11 cellular contexts compared by ENCODE assay signal in genomic region chr4:114108869-114109268, GRCh38.
DNase-seq lines count a peak whose midpoint lies in the region; ATAC-seq and TF ChIP-seq lines count a peak whose summit lies in the region.
"Had no signal": no experiment of that assay in that cellular context is flagged by ENCODE, and none has a peak within 500 bp of the region (broad histone marks: within the 10 kb centered on the region; RNA-seq: fewer than 3 reads in every experiment).

No MANE protein-coding gene starts in this region.

- H3K4me1 Mint-ChIP-seq in glutamatergic neuron (ENCODE audit: low read depth, unreplicated experiment) = peaks cover 29% of the 10 kb centered on the region

- H3K27me3 Mint-ChIP-seq in glutamatergic neuron (ENCODE audit: unreplicated experiment) = peaks cover 8% of the 10 kb centered on the region
- H3K27me3 Mint-ChIP-seq: stimulated activated naive CD8-positive, alpha-beta T cell treated with anti-CD3 and anti-CD28 coated beads, Interleukin-15, Interleukin-2, amounts not matched to agents 100 ng/mL and 50 ng/mL, for 24 hours had no signal

- DNase-seq in DMS53 (lab: John Stamatoyannopoulos, UW) = peak; percentile 81
- peak; percentile 30 for DNase-seq in SK-MEL-5 (ENCODE audit: low read depth, low spot score)
- DNase-seq in glutamatergic neuron = peak; percentile 53
- no peak for DNase-seq in DMS79 treated with DMSO at 0.1 percent for 48 hours (lab: John Stamatoyannopoulos, UW)
- DNase-seq: lower lobe of right lung, NCI-H187 had no signal

- ATAC-seq in HG03354 (IDR thresholded peaks at IDR 0.05; ENCODE audit: poor library complexity, severe bottlenecking, unreplicated experiment) = peak; percentile 56
- no peak for ATAC-seq in GM21619 (IDR thresholded peaks at IDR 0.05; ENCODE audit: unreplicated experiment)
- ATAC-seq in GM19452 (IDR thresholded peaks at IDR 0.05; ENCODE audit: unreplicated experiment) = no peak
- no peak for ATAC-seq in GM19328 (IDR thresholded peaks at IDR 0.05; ENCODE audit: unreplicated experiment)
- ATAC-seq: lower lobe of right lung had no signal

- H3K27ac Mint-ChIP-seq in glutamatergic neuron (ENCODE audit: unreplicated experiment) = peak overlapping the region; percentile 94
- H3K27ac Mint-ChIP-seq: stimulated activated naive CD8-positive, alpha-beta T cell treated with anti-CD3 and anti-CD28 coated beads, Interleukin-15, Interleukin-2, amounts not matched to agents 100 ng/mL and 50 ng/mL, for 24 hours had no signal

- H3K36me3 Mint-ChIP-seq in glutamatergic neuron (ENCODE audit: unreplicated experiment) = no peaks in the 10 kb centered on the region

- H3K4me3 Mint-ChIP-seq in glutamatergic neuron (ENCODE audit: unreplicated experiment) = peak overlapping the region; percentile 60
- H3K4me3 Mint-ChIP-seq: stimulated activated naive CD8-positive, alpha-beta T cell treated with anti-CD3 and anti-CD28 coated beads, Interleukin-15, Interleukin-2, amounts not matched to agents 100 ng/mL and 50 ng/mL, for 24 hours had no signal

- H3K9me3 Mint-ChIP-seq in glutamatergic neuron (ENCODE audit: unreplicated experiment) = peaks cover 6% of the 10 kb centered on the region
- H3K9me3 Mint-ChIP-seq: stimulated activated naive CD8-positive, alpha-beta T cell treated with anti-CD3 and anti-CD28 coated beads, Interleukin-15, Interleukin-2, amounts not matched to agents 100 ng/mL and 50 ng/mL, for 24 hours had no signal

- no peak for TF ChIP-seq CTCF in glutamatergic neuron (IDR thresholded peaks at IDR 0.05; ENCODE audit: partially characterized antibody, unreplicated experiment)

- in situ Hi-C loops in SK-MEL-5 (cut with HindIII; ENCODE audit: low pct_unique_long_range_greater_than_20kb, low sequenced_read_pairs) = no loop called here
